In the genomic region with DNA sequence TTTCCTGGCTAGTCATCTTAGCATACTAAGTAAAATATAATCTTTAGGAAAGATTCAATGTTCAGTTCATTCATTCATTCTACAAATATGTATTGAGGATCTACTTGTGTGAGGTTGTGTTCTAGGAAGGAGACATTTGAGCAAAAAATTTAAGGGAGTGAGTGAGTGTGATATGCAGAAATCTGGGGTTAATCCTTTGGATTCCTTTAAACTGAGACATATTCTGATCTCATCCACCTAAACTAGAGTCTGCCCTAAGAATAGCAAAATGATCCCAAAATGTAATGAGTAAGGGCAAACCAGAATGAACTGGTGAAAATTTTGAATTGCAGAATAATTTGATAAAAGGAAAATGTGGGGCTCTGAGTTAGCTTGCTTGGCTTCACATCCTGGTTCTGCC, we compare ENCODE assay signal across 19 cellular contexts. TPM values are rescaled to one million over a fixed set of nuclear protein-coding genes. Genes with fewer than 3 reads are reported as not detected.
DNase-seq lines count a peak whose midpoint lies in the region; FAIRE-seq and TF ChIP-seq lines count a peak whose summit lies in the region.
"Had no signal": no experiment of that assay in that cellular context is flagged by ENCODE, and none has a peak within 500 bp of the region (broad histone marks: within the 10 kb centered on the region; RNA-seq: fewer than 3 reads in every experiment).

No MANE protein-coding gene starts in this region.

- H3K4me3 ChIP-seq in astrocyte (ENCODE audit: insufficient read depth, low read depth, low read length), result no peak overlapping the region
- H3K4me3 ChIP-seq: cardiac muscle cell had no signal

- H3K4me1 Mint-ChIP-seq in astrocyte (ENCODE audit: low read depth, unreplicated experiment), result peaks cover 11% of the 10 kb centered on the region

- no peaks in the 10 kb centered on the region for H3K79me2 ChIP-seq in astrocyte (ENCODE audit: insufficient read depth, low read length)

- no peak overlapping the region for H3K4me3 Mint-ChIP-seq in astrocyte (ENCODE audit: unreplicated experiment)
- H3K4me3 Mint-ChIP-seq: stimulated activated naive CD8-positive, alpha-beta T cell treated with anti-CD3 and anti-CD28 coated beads, Interleukin-15, Interleukin-2, amounts not matched to agents 100 ng/mL and 50 ng/mL, for 24 hours had no signal

- H3K9ac ChIP-seq in astrocyte (ENCODE audit: low read length), result no peak overlapping the region

- no peaks in the 10 kb centered on the region for H3K9me3 ChIP-seq in astrocyte (ENCODE audit: insufficient read depth, low read depth, low read length)

- peaks cover 9% of the 10 kb centered on the region for H3K4me1 ChIP-seq in astrocyte (ENCODE audit: insufficient read depth, low read length)

- no peaks in the 10 kb centered on the region for H3K36me3 Mint-ChIP-seq in astrocyte (ENCODE audit: low read depth, unreplicated experiment)

- H3K27me3 Mint-ChIP-seq in astrocyte (ENCODE audit: low read depth, unreplicated experiment), result peaks cover 2% of the 10 kb centered on the region
- H3K27me3 Mint-ChIP-seq: progenitor cell of endocrine pancreas had no signal

- H3K9me3 Mint-ChIP-seq in astrocyte (ENCODE audit: unreplicated experiment), result peaks cover 9% of the 10 kb centered on the region
- H3K9me3 Mint-ChIP-seq: stimulated activated naive CD8-positive, alpha-beta T cell treated with anti-CD3 and anti-CD28 coated beads, Interleukin-15, Interleukin-2, amounts not matched to agents 100 ng/mL and 50 ng/mL, for 24 hours had no signal

- no peak for TF ChIP-seq POLR2A in H54 (IDR thresholded peaks at IDR 0.05; ENCODE audit: low read depth, low read length)

- H3K36me3 ChIP-seq in astrocyte (ENCODE audit: insufficient read depth, low read length), result no peaks in the 10 kb centered on the region
- H3K36me3 ChIP-seq: cardiac muscle cell had no signal

- no peak overlapping the region for H2AFZ ChIP-seq in astrocyte (ENCODE audit: low read depth, low read length)

- no peaks in the 10 kb centered on the region for H3K27me3 ChIP-seq in astrocyte (ENCODE audit: insufficient read depth, low read length)
- H3K27me3 ChIP-seq: cardiac muscle cell had no signal

- peak overlapping the region; percentile 29 for H3K4me2 ChIP-seq in astrocyte (ENCODE audit: low read length)

- peak; percentile 89 for FAIRE-seq in H54 (lab: Jason Lieb, UNC)
- peak; percentile 81 for FAIRE-seq in astrocyte (lab: Jason Lieb, UNC)
- FAIRE-seq: A204.1, HepG2 had no signal

- peak overlapping the region; percentile 4 for H3K27ac Mint-ChIP-seq in astrocyte (ENCODE audit: unreplicated experiment)
- H3K27ac Mint-ChIP-seq: progenitor cell of endocrine pancreas; stimulated activated naive CD8-positive, alpha-beta T cell treated with anti-CD3 and anti-CD28 coated beads, Interleukin-15, Interleukin-2, amounts not matched to agents 100 ng/mL and 50 ng/mL, for 24 hours had no signal

- no peak for TF ChIP-seq CTCF in astrocyte (IDR thresholded peaks at IDR 0.05; ENCODE audit: insufficient read depth, low read depth, low read length)

- no peaks in the 10 kb centered on the region for H4K20me1 ChIP-seq in astrocyte (ENCODE audit: insufficient read depth, low read length)

- peak overlapping the region; percentile 61 for H3K27ac ChIP-seq in astrocyte (ENCODE audit: low read depth, low read length)
- H3K27ac ChIP-seq: cardiac muscle cell had no signal

- DNase-seq in A172 (ENCODE audit: low spot score) (peak; percentile 44), H54 (ENCODE audit: insufficient read length, low spot score) (peak; percentile 22), astrocyte (ENCODE audit: low read depth) (peak; percentile 82), glomerular visceral epithelial cell (ENCODE audit: extremely low spot score) (peak; percentile 36), NCI-H146 treated with DMSO at 0.1 percent for 48 hours (lab: John Stamatoyannopoulos, UW; ENCODE audit: unreplicated experiment) (no peak), OCI-M2 (lab: John Stamatoyannopoulos, UW; ENCODE audit: unreplicated experiment) (no peak), NCI-H2029 treated with DMSO at 0.1 percent for 48 hours (lab: John Stamatoyannopoulos, UW) (no peak)
- DNase-seq in effector CD4-positive, alpha-beta T cell, result no peak
- DNase-seq: hippocampal formation; NCI-H2081 treated with DMSO at 0.1 percent for 48 hours; NCI-H774; stimulated activated CD4-positive, alpha-beta T cell treated with anti-CD3 and anti-CD28 coated beads, Interleukin-12 subunit alpha, Interleukin-12 subunit beta, amount 100 ng/mL, for 4 hours; T-helper 2 cell had no signal

RNA-seq across cellular contexts. Expression of a gene that starts 8.6 kb away (rescaled TPM):
- not detected in 2 replicates for total RNA-seq in A172 (2014; rRNA removed; shearing (Covaris generic))
- total RNA-seq in astrocyte, result not detected in 2 replicates
- total RNA-seq: cardiac muscle cell, HepG2, left lobe of liver, progenitor cell of endocrine pancreas had no signal

Comparison
In these comparisons a context has a peak if more than half of its experiments do, and no peak if none do; other contexts are left out.
1. DNase-seq: peak in A172 (single experiment), H54 (single experiment), astrocyte (single experiment) and glomerular visceral epithelial cell (single experiment); none in effector CD4-positive, alpha-beta T cell (single experiment), NCI-H146 treated with DMSO at 0.1 percent for 48 hours (single experiment), OCI-M2 (single experiment) and NCI-H2029 treated with DMSO at 0.1 percent for 48 hours (single experiment).